In the genomic region with DNA sequence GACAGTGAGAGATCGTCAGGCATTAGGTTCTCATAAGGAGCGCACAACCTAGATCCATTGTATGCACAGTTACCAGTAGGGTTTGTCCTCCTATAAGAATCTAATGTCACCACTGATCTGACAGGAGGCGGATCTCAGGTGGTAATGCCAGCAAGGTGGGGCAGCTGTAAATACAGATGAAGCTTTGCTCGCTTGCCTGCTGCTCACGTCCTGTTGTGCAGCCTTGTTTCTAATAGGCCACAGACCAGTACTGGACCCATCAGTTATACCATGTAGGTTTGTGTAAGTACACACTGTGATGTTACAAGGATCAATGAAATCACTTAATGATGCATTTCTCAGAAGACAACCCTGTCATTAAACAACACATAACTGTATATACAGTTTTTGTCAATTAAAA, we compare ENCODE assay signal across 7 cellular contexts.
"Had no signal": no experiment of that assay in that cellular context is flagged by ENCODE, and none has a peak within 500 bp of the region (broad histone marks: within the 10 kb centered on the region; RNA-seq: fewer than 3 reads in every experiment).

No MANE protein-coding gene starts in this region.

- H3K4me3 Mint-ChIP-seq: GM23338, H9 had no signal

- H3K4me3 ChIP-seq: GM23338 had no signal

- H3K4me1 Mint-ChIP-seq: H9 had no signal

- DNase-seq: H9, HCEC 1CT, IMR-90 had no signal

- ATAC-seq: GM23338 had no signal

- H3K9me3 Mint-ChIP-seq: GM23338, H9 had no signal

- H3K27ac Mint-ChIP-seq: GM23338, H9 had no signal

- FAIRE-seq: H1, H54, HTR-8/SVneo had no signal
